15 cellular contexts compared by ENCODE assay signal in the genomic region with DNA sequence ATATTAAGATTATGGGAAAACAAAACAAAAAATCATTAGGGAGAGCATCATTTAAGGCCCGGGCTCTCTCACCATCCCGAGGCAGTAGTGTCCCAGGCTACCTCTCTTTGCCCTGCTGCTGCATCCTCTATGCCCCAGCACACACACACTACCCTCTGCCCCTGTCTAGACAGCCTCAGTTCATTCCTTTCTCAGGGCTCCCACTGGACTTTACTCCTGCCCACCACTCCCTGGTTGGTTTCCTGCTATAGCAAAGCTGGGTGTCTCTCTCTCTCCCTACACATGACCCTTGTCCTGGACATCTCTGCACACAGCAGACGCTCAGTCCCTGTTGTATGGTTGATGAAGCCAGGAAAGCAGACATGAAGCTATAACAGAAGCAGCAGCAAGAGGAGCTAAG. TPM values are rescaled to one million over a fixed set of nuclear protein-coding genes. Genes with fewer than 3 reads are reported as not detected.
"Had no signal": no experiment of that assay in that cellular context is flagged by ENCODE, and none has a peak within 500 bp of the region (broad histone marks: within the 10 kb centered on the region; RNA-seq: fewer than 3 reads in every experiment).

No MANE protein-coding gene starts in this region.

- H3K36me3 Mint-ChIP-seq: naive thymus-derived CD8-positive, alpha-beta T cell had no signal

- H3K27ac Mint-ChIP-seq: activated naive CD8-positive, alpha-beta T cell treated with anti-CD3 and anti-CD28 coated beads, Interleukin-2, amount 50 U/mL, for 24 hours; naive thymus-derived CD8-positive, alpha-beta T cell; stimulated activated naive CD8-positive, alpha-beta T cell treated with anti-CD3 and anti-CD28 coated beads, Interleukin-15, Interleukin-2, amounts not matched to agents 100 ng/mL and 50 ng/mL, for 24 hours had no signal

- H3K27me3 ChIP-seq: cardiac muscle cell, colonic mucosa, heart left ventricle, uterus had no signal

- DNase-seq: activated CD4-positive, alpha-beta T cell treated with anti-CD3 and anti-CD28 coated beads for 4 hours; activated naive CD4-positive, alpha-beta T cell treated with Interleukin-2 at 50 U/mL for 16 hours; activated naive CD8-positive, alpha-beta T cell treated with anti-CD3 and anti-CD28 coated beads, Interleukin-2, amount 50 U/mL, for 24 hours; colonic mucosa; foreskin melanocyte; heart left ventricle; naive thymus-derived CD8-positive, alpha-beta T cell; stimulated activated CD4-positive, alpha-beta T cell treated with anti-CD3 and anti-CD28 coated beads, Interleukin-4, amount 100 ng/mL, for 1 hour; stimulated activated CD8-positive, alpha-beta memory T cell treated with anti-CD3 and anti-CD28 coated beads, Interleukin-4, amount 100 ng/mL, for 48 hours; T-helper 1 cell; uterus had no signal

- H3K9me3 Mint-ChIP-seq: stimulated activated naive CD8-positive, alpha-beta T cell treated with anti-CD3 and anti-CD28 coated beads, Interleukin-15, Interleukin-2, amounts not matched to agents 100 ng/mL and 50 ng/mL, for 24 hours had no signal

- H3K36me3 ChIP-seq: cardiac muscle cell, colonic mucosa, heart left ventricle, uterus had no signal

- H3K4me1 Mint-ChIP-seq: activated naive CD8-positive, alpha-beta T cell treated with anti-CD3 and anti-CD28 coated beads, Interleukin-2, amount 50 U/mL, for 24 hours; naive thymus-derived CD8-positive, alpha-beta T cell had no signal

- H3K27ac ChIP-seq: cardiac muscle cell, colonic mucosa, heart left ventricle, uterus had no signal

- ATAC-seq: activated naive CD8-positive, alpha-beta T cell treated with anti-CD3 and anti-CD28 coated beads, Interleukin-2, amount 50 U/mL, for 24 hours; naive thymus-derived CD8-positive, alpha-beta T cell had no signal

- H3K4me3 Mint-ChIP-seq: activated naive CD8-positive, alpha-beta T cell treated with anti-CD3 and anti-CD28 coated beads, Interleukin-2, amount 50 U/mL, for 24 hours; naive thymus-derived CD8-positive, alpha-beta T cell; stimulated activated naive CD8-positive, alpha-beta T cell treated with anti-CD3 and anti-CD28 coated beads, Interleukin-15, Interleukin-2, amounts not matched to agents 100 ng/mL and 50 ng/mL, for 24 hours had no signal

- FAIRE-seq: astrocyte, islet of Langerhans had no signal

- H3K9me3 ChIP-seq: colonic mucosa, uterus had no signal

- H3K4me3 ChIP-seq: cardiac muscle cell, colonic mucosa, heart left ventricle, uterus had no signal

RNA-seq across cellular contexts. Expression of a gene that starts 30.7 kb away (rescaled TPM):
- total RNA-seq: naive thymus-derived CD8-positive, alpha-beta T cell had no signal
- polyA plus RNA-seq: naive thymus-derived CD8-positive, alpha-beta T cell had no signal
